Comparison of ENCODE assay signal across 24 cellular contexts in genomic region chr19:31592456-31592855, GRCh38.
"Had no signal": no experiment of that assay in that cellular context is flagged by ENCODE, and none has a peak within 500 bp of the region (broad histone marks: within the 10 kb centered on the region; RNA-seq: fewer than 3 reads in every experiment).

No MANE protein-coding gene starts in this region.

- ATAC-seq: activated CD4-positive, alpha-beta T cell treated with anti-CD3 and anti-CD28 coated beads for 36 hours; activated CD8-positive, alpha-beta memory T cell treated with anti-CD3 and anti-CD28 coated beads, Interleukin-2, amount 10 ng/mL, durations not matched to agents 7 days and 5 days; activated CD8-positive, alpha-beta T cell treated with anti-CD3 and anti-CD28 coated beads, Interleukin-2, amount 10 ng/mL, durations not matched to agents 7 days and 5 days; activated T-cell treated with anti-CD3 and anti-CD28 coated beads, Interleukin-2, amount 50 U/mL, for 4 hours; activated T-helper 17 cell treated with anti-CD3 and anti-CD28 coated beads, Interleukin-2, amount 50 U/mL, for 72 hours; esophagus mucosa had no signal

- H3K27ac ChIP-seq: brain microvascular endothelial cell, VCaP had no signal

- DNase-seq: activated B cell treated with CpG ODN at 0.5 μM for 24 hours; activated CD4-positive, alpha-beta memory T cell treated with anti-CD3 and anti-CD28 coated beads for 36 hours; activated CD4-positive, alpha-beta T cell treated with anti-CD3 and anti-CD28 coated beads for 36 hours; activated CD4-positive, alpha-beta T cell treated with anti-CD3 and anti-CD28 coated beads, Interleukin-2, amount 10 ng/mL, durations not matched to agents 24 days and 14 days; activated CD4-positive, CD25-positive, alpha-beta regulatory T cell treated with anti-CD3 and anti-CD28 coated beads, Interleukin-2, amount 50 U/mL, for 72 hours; activated CD8-positive, alpha-beta memory T cell treated with anti-CD3 and anti-CD28 coated beads, Interleukin-2, amount 10 ng/mL, durations not matched to agents 7 days and 5 days; activated CD8-positive, alpha-beta memory T cell treated with anti-CD3 and anti-CD28 coated beads, Interleukin-2, amount 50 U/mL, for 4 hours; activated CD8-positive, alpha-beta T cell treated with anti-CD3 and anti-CD28 coated beads, Interleukin-2, amount 10 ng/mL, durations not matched to agents 7 days and 5 days; activated effector memory CD4-positive, alpha-beta T cell treated with Interleukin-2 at 50 U/mL for 16 hours; activated gamma-delta T cell treated with Interleukin-2 at 50 U/mL for 16 hours; activated naive CD4-positive, alpha-beta T cell treated with anti-CD3 and anti-CD28 coated beads, Interleukin-2, amount 50 U/mL, for 16 hours; activated naive CD4-positive, alpha-beta T cell treated with Interleukin-2 at 50 U/mL for 16 hours; activated T-cell treated with anti-CD3 and anti-CD28 coated beads, Interleukin-2, amount 50 U/mL, for 4 hours; amniotic stem cell; anterior cingulate cortex; brain microvascular endothelial cell; caudate nucleus; effector CD8-positive, alpha-beta T cell; foreskin fibroblast; head of caudate nucleus; T-helper 2 cell had no signal

- H3K27me3 ChIP-seq: brain microvascular endothelial cell had no signal

- H3K36me3 ChIP-seq: brain microvascular endothelial cell had no signal
